In genomic region chr7:28749673-28750072, GRCh38 we compare ENCODE assay signal across 14 cellular contexts.
DNase-seq lines count a peak whose midpoint lies in the region; ATAC-seq and TF ChIP-seq lines count a peak whose summit lies in the region.
"Had no signal": no experiment of that assay in that cellular context is flagged by ENCODE, and none has a peak within 500 bp of the region (broad histone marks: within the 10 kb centered on the region; RNA-seq: fewer than 3 reads in every experiment).

No MANE protein-coding gene starts in this region.

- H3K9me3 ChIP-seq in HCT116 (ENCODE audit: control insufficient read depth in 1 of 2, insufficient read depth in 1 of 2, low read depth in 1 of 2, low read length in 2 of 2) (no peaks in the 10 kb centered on the region), PC-9 (ENCODE audit: insufficient read depth, low read depth) (no peaks in the 10 kb centered on the region), A673 (ENCODE audit: low read depth, low read length, poor library complexity, severe bottlenecking) (no peaks in the 10 kb centered on the region)
- H3K9me3 ChIP-seq: BE2C had no signal

- H3F3A ChIP-seq in PC-9 (ENCODE audit: insufficient read depth, low read depth) = no peaks in the 10 kb centered on the region

- POLR2A ChIA-PET in HCT116 (lab: Charles Lee) (no interaction called here), PC-9 (lab: Charles Lee; ENCODE audit: unreplicated experiment) (no interaction called here), A673 (lab: Charles Lee; ENCODE audit: low non-redundant PET) (no interaction called here)

- no peak overlapping the region for H3K4me3 ChIP-seq in HCT116 (replicated peaks in 1 of 2; ENCODE audit: low read depth in 1 of 2, low read length in 2 of 2)
- no peak overlapping the region for H3K4me3 ChIP-seq in PC-9
- no peak overlapping the region for H3K4me3 ChIP-seq in A673 (ENCODE audit: low read depth, low read length, poor library complexity, severe bottlenecking)

- no peak overlapping the region for H3K4me3 Mint-ChIP-seq in dendritic cell treated with granulocyte-macrophage colony-stimulating factor and Interleukin-4, amounts not matched to agents 40 ng/mL and 50 ng/mL, for 4 days
- no peak overlapping the region for H3K4me3 Mint-ChIP-seq in nephron
- H3K4me3 Mint-ChIP-seq: CD8-positive, alpha-beta T cell; IgD-negative memory B cell had no signal

- DNase-seq in HCT116 (ENCODE audit: low read depth, low spot score) (no peak), PC-9 (no peak), hepatic stellate cell (ENCODE audit: low spot score) (no peak), A673 (ENCODE audit: low spot score) (no peak), GM03348 (ENCODE audit: low spot score) (no peak)
- DNase-seq: BE2C, H7, NCI-H1092, NCI-H446 treated with DMSO at 0.1 percent for 48 hours, NCI-H748 treated with DMSO at 0.1 percent for 48 hours had no signal

- peak overlapping the region; percentile 25 for H3K27ac Mint-ChIP-seq in dendritic cell treated with granulocyte-macrophage colony-stimulating factor and Interleukin-4, amounts not matched to agents 40 ng/mL and 50 ng/mL, for 4 days
- H3K27ac Mint-ChIP-seq in nephron = peak overlapping the region in 2 of 3 experiments; percentile 65 to 69
- H3K27ac Mint-ChIP-seq: CD8-positive, alpha-beta T cell; IgD-negative memory B cell had no signal

- H3K4me2 ChIP-seq in HCT116 (ENCODE audit: low read length) (peak overlapping the region; percentile 35), PC-9 (no peak overlapping the region)

- H3K36me3 ChIP-seq in HCT116 (ENCODE audit: control insufficient read depth in 1 of 2, insufficient read depth in 2 of 2, low read length in 2 of 2) = no peaks in the 10 kb centered on the region
- no peaks in the 10 kb centered on the region for H3K36me3 ChIP-seq in PC-9 (ENCODE audit: low read depth)
- H3K36me3 ChIP-seq in A673 (ENCODE audit: insufficient read depth, low read length, poor library complexity, severe bottlenecking) = no peaks in the 10 kb centered on the region
- H3K36me3 ChIP-seq: BE2C had no signal

- no peaks in the 10 kb centered on the region for H3K36me3 Mint-ChIP-seq in dendritic cell treated with granulocyte-macrophage colony-stimulating factor and Interleukin-4, amounts not matched to agents 40 ng/mL and 50 ng/mL, for 4 days (ENCODE audit: low read depth)
- no peaks in the 10 kb centered on the region for H3K36me3 Mint-ChIP-seq in nephron (ENCODE audit: low read depth)
- H3K36me3 Mint-ChIP-seq: CD8-positive, alpha-beta T cell; IgD-negative memory B cell had no signal

- H3K9ac ChIP-seq in HCT116 (ENCODE audit: low read length) = no peak overlapping the region

- H3K79me2 ChIP-seq in HCT116 (ENCODE audit: insufficient read depth, low read length) (no peaks in the 10 kb centered on the region), PC-9 (ENCODE audit: low read depth) (no peaks in the 10 kb centered on the region)

- peaks cover 34% of the 10 kb centered on the region for H3K4me1 Mint-ChIP-seq in dendritic cell treated with granulocyte-macrophage colony-stimulating factor and Interleukin-4, amounts not matched to agents 40 ng/mL and 50 ng/mL, for 4 days (ENCODE audit: low read depth)
- H3K4me1 Mint-ChIP-seq in nephron = peaks cover 59% of the 10 kb centered on the region

- TF ChIP-seq CTCF in HCT116 (IDR thresholded peaks at IDR 0.05 in 2 of 3, conservative IDR thresholded peaks at IDR 0.05 in 1 of 3; ENCODE audit: borderline replicate concordance in 1 of 3, insufficient read depth in 1 of 3, low read depth in 2 of 3, low read length in 2 of 3) = no peak
- TF ChIP-seq CTCF in PC-9 (conservative IDR thresholded peaks at IDR 0.05) = 0 out of 2 replicates have a peak, but pooled peaks have one; percentile 5
- no peak for TF ChIP-seq CTCF in nephron (IDR thresholded peaks at IDR 0.05; ENCODE audit: unreplicated experiment in 3 of 3)
- no peak for TF ChIP-seq CTCF in A673 (conservative IDR thresholded peaks at IDR 0.05; ENCODE audit: low read depth, low read length)

- TF ChIP-seq POLR2A in HCT116 (IDR thresholded peaks at IDR 0.05; ENCODE audit: borderline replicate concordance, extremely low read depth, insufficient read depth, insufficient read length) = no peak

- BruUV-seq in HCT116 (replicated peaks; lab: Mats Ljungman, UMichigan) = no TSS peak
- BruUV-seq in PC-9 (replicated peaks; lab: Mats Ljungman, UMichigan) = no TSS peak
- BruUV-seq in A673 (replicated peaks; lab: Mats Ljungman, UMichigan) = no TSS peak

- H4K20me1 ChIP-seq in HCT116 (ENCODE audit: insufficient read depth) (no peaks in the 10 kb centered on the region), PC-9 (ENCODE audit: insufficient read depth) (no peaks in the 10 kb centered on the region)

- ATAC-seq in HCT116 = peak; percentile 20
- ATAC-seq: CD8-positive, alpha-beta T cell had no signal

- no peak for TF ChIP-seq RAD21 in HCT116 (IDR thresholded peaks at IDR 0.05; ENCODE audit: low read depth)

- H3K4me1 ChIP-seq in HCT116 (ENCODE audit: control insufficient read depth in 1 of 2, insufficient read depth in 2 of 2, low read length in 2 of 2) (peaks cover 9 to 13% of the 10 kb centered on the region in 2 experiments), PC-9 (replicated peaks; ENCODE audit: insufficient read depth) (peaks cover 10% of the 10 kb centered on the region), A673 (ENCODE audit: insufficient read depth, low read length, poor library complexity, severe bottlenecking) (no peaks in the 10 kb centered on the region)

- peak overlapping the region; percentile 67 for H2AFZ ChIP-seq in HCT116 (ENCODE audit: low read depth, low read length, poor library complexity, severe bottlenecking)
- H2AFZ ChIP-seq in PC-9 = no peak overlapping the region

- H3K9me2 ChIP-seq in HCT116 (ENCODE audit: insufficient read depth) = no peaks in the 10 kb centered on the region
- no peaks in the 10 kb centered on the region for H3K9me2 ChIP-seq in PC-9 (ENCODE audit: insufficient read depth)

- RAD21 ChIA-PET in HCT116 (lab: Charles Lee; ENCODE audit: low non-redundant PET in 1 of 2, low total read pairs in 2 of 2, uncharacterized antibody in 2 of 2, unreplicated experiment in 2 of 2) = no interaction called here

- peaks cover 3% of the 10 kb centered on the region for H3K27me3 Mint-ChIP-seq in dendritic cell treated with granulocyte-macrophage colony-stimulating factor and Interleukin-4, amounts not matched to agents 40 ng/mL and 50 ng/mL, for 4 days
- peaks cover 12% of the 10 kb centered on the region for H3K27me3 Mint-ChIP-seq in nephron (ENCODE audit: low read depth)

- H3K27ac ChIP-seq in HCT116 (ENCODE audit: low read depth, low read length) (no peak overlapping the region), PC-9 (no peak overlapping the region), A673 (ENCODE audit: low read depth, low read length, poor library complexity, severe bottlenecking) (no peak overlapping the region)

- CTCF ChIA-PET in HCT116 (lab: Charles Lee) (interaction anchor here (1.1 kb wide), 1 partner anchor 15 kb away, joined by 3 read pairs; no protein-coding TSS in a partner anchor), PC-9 (lab: Charles Lee) (no interaction called here), A673 (lab: Charles Lee) (no interaction called here)

- intact Hi-C loops in HCT116 (cut with micrococcal nuclease) = no loop called here
- intact Hi-C loops in PC-9 (cut with micrococcal nuclease; ENCODE audit: unreplicated experiment) = no loop called here
- intact Hi-C loops in dendritic cell treated with granulocyte-macrophage colony-stimulating factor and Interleukin-4, amounts not matched to agents 40 ng/mL and 50 ng/mL, for 4 days (cut with micrococcal nuclease) = no loop called here
- intact Hi-C loops in A673 (cut with micrococcal nuclease; ENCODE audit: unreplicated experiment) = no loop called here

- H3K27me3 ChIP-seq in HCT116 (ENCODE audit: insufficient read depth, low read length) (peaks cover 7% of the 10 kb centered on the region; the same call in 1 of the 2 replicates), PC-9 (ENCODE audit: insufficient read depth, low read depth) (no peaks in the 10 kb centered on the region), A673 (replicated peaks; ENCODE audit: insufficient read depth, low read depth, low read length, poor library complexity) (no peaks in the 10 kb centered on the region)
- H3K27me3 ChIP-seq: BE2C had no signal

- no peaks in the 10 kb centered on the region for H3K9me3 Mint-ChIP-seq in dendritic cell treated with granulocyte-macrophage colony-stimulating factor and Interleukin-4, amounts not matched to agents 40 ng/mL and 50 ng/mL, for 4 days
- no peaks in the 10 kb centered on the region for H3K9me3 Mint-ChIP-seq in nephron
- H3K9me3 Mint-ChIP-seq: IgD-negative memory B cell had no signal

TF ChIP-seq in HCT116, 20 proteins besides CTCF, POLR2A, EP300 and RAD21:
- TF ChIP-seq ZFX (IDR thresholded peaks at IDR 0.05) (no peak), TCF7L2 (IDR thresholded peaks at IDR 0.05; ENCODE audit: borderline replicate concordance, extremely low read depth, insufficient read depth, insufficient read length) (no peak), CBX3 (IDR thresholded peaks at IDR 0.05; ENCODE audit: low read depth) (no peak), EZH2 (IDR thresholded peaks at IDR 0.05) (no peak)
TF ChIP-seq in HCT116: peak in this region for 0.
